In genomic region chr4:26912069-26912468, GRCh38 we compare ENCODE assay signal across 19 cellular contexts.
"Had no signal": no experiment of that assay in that cellular context is flagged by ENCODE, and none has a peak within 500 bp of the region (broad histone marks: within the 10 kb centered on the region; RNA-seq: fewer than 3 reads in every experiment).

No MANE protein-coding gene starts in this region.

- DNase-seq: activated CD4-positive, alpha-beta T cell treated with anti-CD3 and anti-CD28 coated beads, Interleukin-2, amount 50 U/mL, for 48 hours; activated naive CD4-positive, alpha-beta T cell treated with anti-CD3 and anti-CD28 coated beads for 36 hours; activated T-cell treated with anti-CD3 and anti-CD28 coated beads, Interleukin-2, amount 50 U/mL, for 24 hours; aorta; dorsolateral prefrontal cortex; gastrocnemius medialis; left ventricle myocardium superior; retina; stimulated activated CD4-positive, alpha-beta T cell treated with anti-CD3 and anti-CD28 coated beads, Interleukin-2, amount 100 ng/mL, for 24 hours had no signal

- H3K4me3 ChIP-seq: cardiac muscle cell, gastrocnemius medialis, tibial nerve, vagina had no signal

- H3K4me3 Mint-ChIP-seq: activated naive CD4-positive, alpha-beta T cell treated with anti-CD3 and anti-CD28 coated beads for 36 hours; activated T-cell treated with anti-CD3 and anti-CD28 coated beads, Interleukin-2, amount 50 U/mL, for 24 hours; neural crest cell; stimulated activated naive CD8-positive, alpha-beta T cell treated with anti-CD3 and anti-CD28 coated beads, Interleukin-15, Interleukin-2, amounts not matched to agents 100 ng/mL and 50 ng/mL, for 24 hours had no signal

- H3K9me3 Mint-ChIP-seq: activated naive CD4-positive, alpha-beta T cell treated with anti-CD3 and anti-CD28 coated beads for 36 hours; activated T-cell treated with anti-CD3 and anti-CD28 coated beads, Interleukin-2, amount 50 U/mL, for 24 hours; activated T-helper 2 cell treated with anti-CD3 and anti-CD28 coated beads, Interferon-gamma antibody, Interleukin-2, Interleukin-4, amounts not matched to agents 10 μg/mL and 5 μg/mL and 100 μg/mL, durations not matched to agents 14 hours and 24 hours and 36 hours; neural crest cell; stimulated activated naive CD8-positive, alpha-beta T cell treated with anti-CD3 and anti-CD28 coated beads, Interleukin-15, Interleukin-2, amounts not matched to agents 100 ng/mL and 50 ng/mL, for 24 hours; T-helper 2 cell treated with Interferon-gamma antibody and Interleukin-4, amounts not matched to agents 5 μg/mL and 100 μg/mL, for 36 hours had no signal

- H3K27ac Mint-ChIP-seq: activated naive CD4-positive, alpha-beta T cell treated with anti-CD3 and anti-CD28 coated beads for 36 hours; activated T-cell treated with anti-CD3 and anti-CD28 coated beads, Interleukin-2, amount 50 U/mL, for 24 hours; activated T-helper 2 cell treated with anti-CD3 and anti-CD28 coated beads, Interferon-gamma antibody, Interleukin-2, Interleukin-4, amounts not matched to agents 10 μg/mL and 5 μg/mL and 100 μg/mL, durations not matched to agents 14 hours and 24 hours and 36 hours had no signal

- H3K27me3 Mint-ChIP-seq: activated T-cell treated with anti-CD3 and anti-CD28 coated beads, Interleukin-2, amount 50 U/mL, for 24 hours; stimulated activated naive CD8-positive, alpha-beta T cell treated with anti-CD3 and anti-CD28 coated beads, Interleukin-15, Interleukin-2, amounts not matched to agents 100 ng/mL and 50 ng/mL, for 24 hours had no signal

- H3K36me3 ChIP-seq: cardiac muscle cell, gastrocnemius medialis, tibial nerve, vagina had no signal

- FAIRE-seq: colon, endometrium, TTC549 had no signal

- ATAC-seq: gastrocnemius medialis, left ventricle myocardium superior had no signal

- H3K27ac ChIP-seq: cardiac muscle cell, dorsolateral prefrontal cortex, gastrocnemius medialis, tibial nerve, vagina had no signal

- H3K4me1 ChIP-seq: vagina had no signal

- H3K27me3 ChIP-seq: cardiac muscle cell, dorsolateral prefrontal cortex, gastrocnemius medialis, tibial nerve, vagina had no signal

- H3K9me3 ChIP-seq: gastrocnemius medialis, tibial nerve, vagina had no signal
